1 cellular context compared by ENCODE assay signal in the genomic region with DNA sequence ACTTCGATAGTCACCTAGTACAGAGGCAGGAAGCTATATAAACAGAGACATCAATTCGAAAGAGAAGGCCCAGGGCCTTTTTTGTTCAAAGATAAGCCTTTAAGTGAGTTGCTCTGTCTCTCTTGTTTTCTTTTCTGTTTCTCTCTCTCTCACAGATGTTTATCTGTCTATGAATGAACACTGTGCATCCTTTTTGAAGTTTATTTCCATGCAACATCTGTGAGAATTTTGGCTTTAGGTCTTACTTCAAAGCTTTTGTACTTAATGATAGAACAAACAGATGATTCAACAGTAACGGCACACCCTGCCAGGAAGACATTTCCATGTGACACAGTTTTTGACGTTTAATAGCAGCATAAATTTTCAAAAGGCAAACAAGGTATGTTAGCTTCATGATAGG.
TF ChIP-seq lines count a peak whose summit lies in the region.

No MANE protein-coding gene starts in this region.

TF ChIP-seq in GM23338, 12 proteins besides CTCF, POLR2A, EP300 and RAD21 (continued from another document):
- TF ChIP-seq, protein P1, sequence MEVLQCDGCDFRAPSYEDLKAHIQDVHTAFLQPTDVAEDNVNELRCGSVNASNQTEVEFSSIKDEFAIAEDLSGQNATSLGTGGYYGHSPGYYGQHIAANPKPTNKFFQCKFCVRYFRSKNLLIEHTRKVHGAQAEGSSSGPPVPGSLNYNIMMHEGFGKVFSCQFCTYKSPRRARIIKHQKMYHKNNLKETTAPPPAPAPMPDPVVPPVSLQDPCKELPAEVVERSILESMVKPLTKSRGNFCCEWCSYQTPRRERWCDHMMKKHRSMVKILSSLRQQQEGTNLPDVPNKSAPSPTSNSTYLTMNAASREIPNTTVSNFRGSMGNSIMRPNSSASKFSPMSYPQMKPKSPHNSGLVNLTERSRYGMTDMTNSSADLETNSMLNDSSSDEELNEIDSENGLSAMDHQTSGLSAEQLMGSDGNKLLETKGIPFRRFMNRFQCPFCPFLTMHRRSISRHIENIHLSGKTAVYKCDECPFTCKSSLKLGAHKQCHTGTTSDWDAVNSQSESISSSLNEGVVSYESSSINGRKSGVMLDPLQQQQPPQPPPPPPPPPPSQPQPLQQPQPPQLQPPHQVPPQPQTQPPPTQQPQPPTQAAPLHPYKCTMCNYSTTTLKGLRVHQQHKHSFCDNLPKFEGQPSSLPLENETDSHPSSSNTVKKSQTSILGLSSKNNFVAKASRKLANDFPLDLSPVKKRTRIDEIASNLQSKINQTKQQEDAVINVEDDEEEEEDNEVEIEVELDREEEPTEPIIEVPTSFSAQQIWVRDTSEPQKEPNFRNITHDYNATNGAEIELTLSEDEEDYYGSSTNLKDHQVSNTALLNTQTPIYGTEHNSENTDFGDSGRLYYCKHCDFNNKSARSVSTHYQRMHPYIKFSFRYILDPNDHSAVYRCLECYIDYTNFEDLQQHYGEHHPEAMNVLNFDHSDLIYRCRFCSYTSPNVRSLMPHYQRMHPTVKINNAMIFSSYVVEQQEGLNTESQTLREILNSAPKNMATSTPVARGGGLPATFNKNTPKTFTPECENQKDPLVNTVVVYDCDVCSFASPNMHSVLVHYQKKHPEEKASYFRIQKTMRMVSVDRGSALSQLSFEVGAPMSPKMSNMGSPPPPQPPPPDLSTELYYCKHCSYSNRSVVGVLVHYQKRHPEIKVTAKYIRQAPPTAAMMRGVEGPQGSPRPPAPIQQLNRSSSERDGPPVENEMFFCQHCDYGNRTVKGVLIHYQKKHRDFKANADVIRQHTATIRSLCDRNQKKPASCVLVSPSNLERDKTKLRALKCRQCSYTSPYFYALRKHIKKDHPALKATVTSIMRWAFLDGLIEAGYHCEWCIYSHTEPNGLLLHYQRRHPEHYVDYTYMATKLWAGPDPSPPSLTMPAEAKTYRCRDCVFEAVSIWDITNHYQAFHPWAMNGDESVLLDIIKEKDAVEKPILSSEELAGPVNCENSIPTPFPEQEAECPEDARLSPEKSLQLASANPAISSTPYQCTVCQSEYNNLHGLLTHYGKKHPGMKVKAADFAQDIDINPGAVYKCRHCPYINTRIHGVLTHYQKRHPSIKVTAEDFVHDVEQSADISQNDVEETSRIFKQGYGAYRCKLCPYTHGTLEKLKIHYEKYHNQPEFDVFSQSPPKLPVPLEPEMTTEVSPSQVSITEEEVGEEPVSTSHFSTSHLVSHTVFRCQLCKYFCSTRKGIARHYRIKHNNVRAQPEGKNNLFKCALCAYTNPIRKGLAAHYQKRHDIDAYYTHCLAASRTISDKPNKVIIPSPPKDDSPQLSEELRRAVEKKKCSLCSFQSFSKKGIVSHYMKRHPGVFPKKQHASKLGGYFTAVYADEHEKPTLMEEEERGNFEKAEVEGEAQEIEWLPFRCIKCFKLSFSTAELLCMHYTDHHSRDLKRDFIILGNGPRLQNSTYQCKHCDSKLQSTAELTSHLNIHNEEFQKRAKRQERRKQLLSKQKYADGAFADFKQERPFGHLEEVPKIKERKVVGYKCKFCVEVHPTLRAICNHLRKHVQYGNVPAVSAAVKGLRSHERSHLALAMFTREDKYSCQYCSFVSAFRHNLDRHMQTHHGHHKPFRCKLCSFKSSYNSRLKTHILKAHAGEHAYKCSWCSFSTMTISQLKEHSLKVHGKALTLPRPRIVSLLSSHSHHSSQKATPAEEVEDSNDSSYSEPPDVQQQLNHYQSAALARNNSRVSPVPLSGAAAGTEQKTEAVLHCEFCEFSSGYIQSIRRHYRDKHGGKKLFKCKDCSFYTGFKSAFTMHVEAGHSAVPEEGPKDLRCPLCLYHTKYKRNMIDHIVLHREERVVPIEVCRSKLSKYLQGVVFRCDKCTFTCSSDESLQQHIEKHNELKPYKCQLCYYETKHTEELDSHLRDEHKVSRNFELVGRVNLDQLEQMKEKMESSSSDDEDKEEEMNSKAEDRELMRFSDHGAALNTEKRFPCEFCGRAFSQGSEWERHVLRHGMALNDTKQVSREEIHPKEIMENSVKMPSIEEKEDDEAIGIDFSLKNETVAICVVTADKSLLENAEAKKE (CRISPR knock-in tag; IDR thresholded peaks at IDR 0.05) = no peak
- TF ChIP-seq EZH2 (IDR thresholded peaks at IDR 0.05; ENCODE audit: low read depth, unreplicated experiment) (no peak), POLR2AphosphoS5 (IDR thresholded peaks at IDR 0.05; ENCODE audit: low read depth) (no peak), CREB1 (CRISPR knock-in tag; IDR thresholded peaks at IDR 0.05; ENCODE audit: low read depth) (no peak), ZNF331 (CRISPR knock-in tag; IDR thresholded peaks at IDR 0.05; ENCODE audit: low read depth) (no peak), NANOG (IDR thresholded peaks at IDR 0.05; ENCODE audit: borderline replicate concordance) (no peak), EZH2phosphoT487 (IDR thresholded peaks at IDR 0.05; ENCODE audit: unreplicated experiment) (no peak), ZNF114 (CRISPR knock-in tag; IDR thresholded peaks at IDR 0.05) (no peak), JUNB (IDR thresholded peaks at IDR 0.05; ENCODE audit: unreplicated experiment) (no peak)
